1 cellular context compared by ENCODE assay signal in genomic region chr4:169757575-169758184, GRCh38.
A peak's percentile ranks its signal among the peaks of the same experiment; 100 is the strongest.
TF ChIP-seq lines count a peak whose summit lies in the region.

Gene HPF1 (minus strand): TSS chr4:169757944. CDS start chr4:169757877, 67 bp downstream.

TF ChIP-seq in K562, 482 proteins besides CTCF, POLR2A, EP300 and RAD21 (continued from another document and continues in another):
- peak; percentile 67 for TF ChIP-seq C11orf30 (IDR thresholded peaks at IDR 0.05; ENCODE audit: low read depth)
- no peak for TF ChIP-seq JUND (IDR thresholded peaks at IDR 0.05; ENCODE audit: borderline replicate concordance, low read depth, low read length)
- no peak for TF ChIP-seq JUND (tag; IDR thresholded peaks at IDR 0.05; ENCODE audit: borderline replicate concordance, low read depth, low read length)
- TF ChIP-seq SMARCE1 (IDR thresholded peaks at IDR 0.05) = no peak
- TF ChIP-seq TGIF2 (CRISPR knock-in tag; IDR thresholded peaks at IDR 0.05) = no peak
- TF ChIP-seq GABPA (tag; conservative IDR thresholded peaks at IDR 0.05; ENCODE audit: low read depth) = peak; percentile 94
- TF ChIP-seq, protein P1, sequence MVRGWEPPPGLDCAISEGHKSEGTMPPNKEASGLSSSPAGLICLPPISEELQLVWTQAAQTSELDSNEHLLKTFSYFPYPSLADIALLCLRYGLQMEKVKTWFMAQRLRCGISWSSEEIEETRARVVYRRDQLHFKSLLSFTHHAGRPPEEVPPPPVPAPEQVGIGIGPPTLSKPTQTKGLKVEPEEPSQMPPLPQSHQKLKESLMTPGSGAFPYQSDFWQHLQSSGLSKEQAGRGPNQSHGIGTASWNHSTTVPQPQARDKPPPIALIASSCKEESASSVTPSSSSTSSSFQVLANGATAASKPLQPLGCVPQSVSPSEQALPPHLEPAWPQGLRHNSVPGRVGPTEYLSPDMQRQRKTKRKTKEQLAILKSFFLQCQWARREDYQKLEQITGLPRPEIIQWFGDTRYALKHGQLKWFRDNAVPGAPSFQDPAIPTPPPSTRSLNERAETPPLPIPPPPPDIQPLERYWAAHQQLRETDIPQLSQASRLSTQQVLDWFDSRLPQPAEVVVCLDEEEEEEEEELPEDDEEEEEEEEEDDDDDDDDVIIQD (CRISPR knock-in tag; IDR thresholded peaks at IDR 0.05) = no peak
- no peak for TF ChIP-seq NUFIP1 (IDR thresholded peaks at IDR 0.05; ENCODE audit: partially characterized antibody)
- no peak for TF ChIP-seq TEAD2 (tag; IDR thresholded peaks at IDR 0.05)
- TF ChIP-seq TAL1 (IDR thresholded peaks at IDR 0.05) = no peak
- no peak for TF ChIP-seq ETS2 (tag; IDR thresholded peaks at IDR 0.05; ENCODE audit: borderline replicate concordance, poor library complexity, severe bottlenecking)
- TF ChIP-seq ETV1 (tag; conservative IDR thresholded peaks at IDR 0.05; ENCODE audit: low read depth) = peak; percentile 53; the same call in 1 of the 2 replicates
- no peak for TF ChIP-seq MLLT1 (IDR thresholded peaks at IDR 0.05)
- TF ChIP-seq ZNF23 (CRISPR knock-in tag; IDR thresholded peaks at IDR 0.05) = no peak
- no peak for TF ChIP-seq STAT6 (CRISPR knock-in tag; IDR thresholded peaks at IDR 0.05)
- TF ChIP-seq KLF16 (IDR thresholded peaks at IDR 0.05) = no peak
- no peak for TF ChIP-seq CHAMP1 (IDR thresholded peaks at IDR 0.05)
- TF ChIP-seq MEIS2 (IDR thresholded peaks at IDR 0.05; ENCODE audit: partially characterized antibody) = peak; percentile 18
- TF ChIP-seq DACH1 (IDR thresholded peaks at IDR 0.05; ENCODE audit: partially characterized antibody) = no peak
- TF ChIP-seq EP400 (IDR thresholded peaks at IDR 0.05) = peak; percentile 55
- no peak for TF ChIP-seq TRIM25 (IDR thresholded peaks at IDR 0.05; ENCODE audit: borderline replicate concordance)
- TF ChIP-seq SP1 (CRISPR knock-in tag; IDR thresholded peaks at IDR 0.05) = peak; percentile 80; the same call in 1 of the 2 replicates
- TF ChIP-seq, protein P2, sequence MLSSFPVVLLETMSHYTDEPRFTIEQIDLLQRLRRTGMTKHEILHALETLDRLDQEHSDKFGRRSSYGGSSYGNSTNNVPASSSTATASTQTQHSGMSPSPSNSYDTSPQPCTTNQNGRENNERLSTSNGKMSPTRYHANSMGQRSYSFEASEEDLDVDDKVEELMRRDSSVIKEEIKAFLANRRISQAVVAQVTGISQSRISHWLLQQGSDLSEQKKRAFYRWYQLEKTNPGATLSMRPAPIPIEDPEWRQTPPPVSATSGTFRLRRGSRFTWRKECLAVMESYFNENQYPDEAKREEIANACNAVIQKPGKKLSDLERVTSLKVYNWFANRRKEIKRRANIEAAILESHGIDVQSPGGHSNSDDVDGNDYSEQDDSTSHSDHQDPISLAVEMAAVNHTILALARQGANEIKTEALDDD (IDR thresholded peaks at IDR 0.05) = no peak
- TF ChIP-seq ARID1B (IDR thresholded peaks at IDR 0.05) = no peak
- no peak for TF ChIP-seq ZNF551 (CRISPR knock-in tag; IDR thresholded peaks at IDR 0.05)
- TF ChIP-seq, protein P3, sequence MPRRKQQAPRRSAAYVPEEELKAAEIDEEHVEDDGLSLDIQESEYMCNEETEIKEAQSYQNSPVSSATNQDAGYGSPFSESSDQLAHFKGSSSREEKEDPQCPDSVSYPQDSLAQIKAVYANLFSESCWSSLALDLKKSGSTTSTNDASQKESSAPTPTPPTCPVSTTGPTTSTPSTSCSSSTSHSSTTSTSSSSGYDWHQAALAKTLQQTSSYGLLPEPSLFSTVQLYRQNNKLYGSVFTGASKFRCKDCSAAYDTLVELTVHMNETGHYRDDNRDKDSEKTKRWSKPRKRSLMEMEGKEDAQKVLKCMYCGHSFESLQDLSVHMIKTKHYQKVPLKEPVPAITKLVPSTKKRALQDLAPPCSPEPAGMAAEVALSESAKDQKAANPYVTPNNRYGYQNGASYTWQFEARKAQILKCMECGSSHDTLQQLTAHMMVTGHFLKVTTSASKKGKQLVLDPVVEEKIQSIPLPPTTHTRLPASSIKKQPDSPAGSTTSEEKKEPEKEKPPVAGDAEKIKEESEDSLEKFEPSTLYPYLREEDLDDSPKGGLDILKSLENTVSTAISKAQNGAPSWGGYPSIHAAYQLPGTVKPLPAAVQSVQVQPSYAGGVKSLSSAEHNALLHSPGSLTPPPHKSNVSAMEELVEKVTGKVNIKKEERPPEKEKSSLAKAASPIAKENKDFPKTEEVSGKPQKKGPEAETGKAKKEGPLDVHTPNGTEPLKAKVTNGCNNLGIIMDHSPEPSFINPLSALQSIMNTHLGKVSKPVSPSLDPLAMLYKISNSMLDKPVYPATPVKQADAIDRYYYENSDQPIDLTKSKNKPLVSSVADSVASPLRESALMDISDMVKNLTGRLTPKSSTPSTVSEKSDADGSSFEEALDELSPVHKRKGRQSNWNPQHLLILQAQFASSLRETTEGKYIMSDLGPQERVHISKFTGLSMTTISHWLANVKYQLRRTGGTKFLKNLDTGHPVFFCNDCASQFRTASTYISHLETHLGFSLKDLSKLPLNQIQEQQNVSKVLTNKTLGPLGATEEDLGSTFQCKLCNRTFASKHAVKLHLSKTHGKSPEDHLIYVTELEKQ (CRISPR knock-in tag; IDR thresholded peaks at IDR 0.05) = no peak
- TF ChIP-seq ZBTB26 (CRISPR knock-in tag; IDR thresholded peaks at IDR 0.05) = no peak
- peak; percentile 79 for TF ChIP-seq ZFX (CRISPR knock-in tag; IDR thresholded peaks at IDR 0.05)
- peak in 1 of 2 experiments; percentile 77; a peak in 2 of 4 replicates for TF ChIP-seq FOXK2 (conservative IDR thresholded peaks at IDR 0.05 in 1 of 2, IDR thresholded peaks at IDR 0.05 in 1 of 2; ENCODE audit: low read depth in 2 of 2)
- TF ChIP-seq PTRF (tag; IDR thresholded peaks at IDR 0.05) = no peak
- no peak for TF ChIP-seq MBD1 (CRISPR knock-in tag; IDR thresholded peaks at IDR 0.05)
- no peak for TF ChIP-seq ZNF311 (CRISPR knock-in tag; IDR thresholded peaks at IDR 0.05)
- TF ChIP-seq ZBTB1 (CRISPR knock-in tag; IDR thresholded peaks at IDR 0.05; ENCODE audit: borderline replicate concordance, low read depth) = no peak
- no peak for TF ChIP-seq DNMT1 (IDR thresholded peaks at IDR 0.05)
- TF ChIP-seq ZNF143 (CRISPR knock-in tag; IDR thresholded peaks at IDR 0.05) = no peak
- peak; percentile 71 for TF ChIP-seq TAF1 (IDR thresholded peaks at IDR 0.05; ENCODE audit: control insufficient read depth, extremely low read depth, insufficient read depth, low read length, severe bottlenecking)
- TF ChIP-seq GTF2F1 (IDR thresholded peaks at IDR 0.05; ENCODE audit: low read depth, low read length) = no peak
- no peak for TF ChIP-seq SNIP1 (IDR thresholded peaks at IDR 0.05; ENCODE audit: low read depth)
- TF ChIP-seq NFE2L1 (tag; IDR thresholded peaks at IDR 0.05; ENCODE audit: borderline replicate concordance, low read depth) = no peak
- TF ChIP-seq POLR2B (IDR thresholded peaks at IDR 0.05; ENCODE audit: low read depth, partially characterized antibody) = peak; percentile 43
- peak; percentile 82 for TF ChIP-seq GABPB1 (CRISPR knock-in tag; IDR thresholded peaks at IDR 0.05)
- no peak for TF ChIP-seq ZNF717 (CRISPR knock-in tag; IDR thresholded peaks at IDR 0.05)
- no peak for TF ChIP-seq BRCA1 (IDR thresholded peaks at IDR 0.05)
- no peak for TF ChIP-seq BRCA1 (CRISPR knock-in tag; IDR thresholded peaks at IDR 0.05)
